9 cellular contexts compared by ENCODE assay signal in genomic region chr12:19847294-19848059, GRCh38.
DNase-seq lines count a peak whose midpoint lies in the region; ATAC-seq and TF ChIP-seq lines count a peak whose summit lies in the region.
"Had no signal": no experiment of that assay in that cellular context is flagged by ENCODE, and none has a peak within 500 bp of the region (broad histone marks: within the 10 kb centered on the region; RNA-seq: fewer than 3 reads in every experiment).

No MANE protein-coding gene starts in this region.

- no peaks in the 10 kb centered on the region for H3K36me3 ChIP-seq in suprapubic skin

- no peak overlapping the region for H3K4me3 Mint-ChIP-seq in activated T-helper 1 cell treated with anti-CD3 and anti-CD28 coated beads, Interleukin-12 subunit alpha, Interleukin-12 subunit beta, Interleukin-2, Interleukin-4 antibody, amounts not matched to agents 30 ng/mL and 10 ng/mL and 1 ng/mL, durations not matched to agents 14 hours and 24 hours and 36 hours
- H3K4me3 Mint-ChIP-seq: T-helper 1 cell treated with Interleukin-12 subunit alpha and Interleukin-12 subunit beta and Interleukin-4 antibody, amounts not matched to agents 30 μg/mL and 1 μg/mL, for 36 hours had no signal

- H3K9me3 ChIP-seq in suprapubic skin: no peaks in the 10 kb centered on the region

- 52% methylated on average over 11 of the region's 11 CpGs for WGBS in suprapubic skin

- no peaks in the 10 kb centered on the region for H3K4me1 Mint-ChIP-seq in activated T-helper 1 cell treated with anti-CD3 and anti-CD28 coated beads, Interleukin-12 subunit alpha, Interleukin-12 subunit beta, Interleukin-2, Interleukin-4 antibody, amounts not matched to agents 30 ng/mL and 10 ng/mL and 1 ng/mL, durations not matched to agents 14 hours and 24 hours and 36 hours (ENCODE audit: low read depth)

- no peak for TF ChIP-seq POLR2A in suprapubic skin (IDR thresholded peaks at IDR 0.05)

- H3K36me3 Mint-ChIP-seq in activated T-helper 1 cell treated with anti-CD3 and anti-CD28 coated beads, Interleukin-12 subunit alpha, Interleukin-12 subunit beta, Interleukin-2, Interleukin-4 antibody, amounts not matched to agents 30 ng/mL and 10 ng/mL and 1 ng/mL, durations not matched to agents 14 hours and 24 hours and 36 hours (ENCODE audit: low read depth): peaks cover 2% of the 10 kb centered on the region

- H3K9me3 Mint-ChIP-seq in activated T-helper 1 cell treated with anti-CD3 and anti-CD28 coated beads, Interleukin-12 subunit alpha, Interleukin-12 subunit beta, Interleukin-2, Interleukin-4 antibody, amounts not matched to agents 30 ng/mL and 10 ng/mL and 1 ng/mL, durations not matched to agents 14 hours and 24 hours and 36 hours: peaks cover 5% of the 10 kb centered on the region

- DNase-seq in UCSD-AML1 (lab: John Stamatoyannopoulos, UW; ENCODE audit: unreplicated experiment): peak; percentile 15
- peak; percentile 70 for DNase-seq in islet precursor cell
- DNase-seq in suprapubic skin (ENCODE audit: low spot score in 2 of 2): no peak
- no peak for DNase-seq in NCI-H526 (lab: John Stamatoyannopoulos, UW)
- no peak for DNase-seq in activated CD4-positive, alpha-beta T cell treated with anti-CD3 and anti-CD28 coated beads for 48 hours
- DNase-seq in activated T-helper 1 cell treated with anti-CD3 and anti-CD28 coated beads, Interleukin-12 subunit alpha, Interleukin-12 subunit beta, Interleukin-2, Interleukin-4 antibody, amounts not matched to agents 30 ng/mL and 10 ng/mL and 1 ng/mL, durations not matched to agents 14 hours and 24 hours and 36 hours (ENCODE audit: low spot score): no peak
- DNase-seq: NCI-H1436 had no signal

- H3K4me1 ChIP-seq in suprapubic skin: no peaks in the 10 kb centered on the region

- no peak overlapping the region for H3K27ac Mint-ChIP-seq in activated T-helper 1 cell treated with anti-CD3 and anti-CD28 coated beads, Interleukin-12 subunit alpha, Interleukin-12 subunit beta, Interleukin-2, Interleukin-4 antibody, amounts not matched to agents 30 ng/mL and 10 ng/mL and 1 ng/mL, durations not matched to agents 14 hours and 24 hours and 36 hours
- H3K27ac Mint-ChIP-seq: T-helper 1 cell treated with Interleukin-12 subunit alpha and Interleukin-12 subunit beta and Interleukin-4 antibody, amounts not matched to agents 30 μg/mL and 1 μg/mL, for 36 hours had no signal

- intact Hi-C loops in activated T-helper 1 cell treated with anti-CD3 and anti-CD28 coated beads, Interleukin-12 subunit alpha, Interleukin-12 subunit beta, Interleukin-2, Interleukin-4 antibody, amounts not matched to agents 30 ng/mL and 10 ng/mL and 1 ng/mL, durations not matched to agents 14 hours and 24 hours and 36 hours (cut with micrococcal nuclease): no loop called here

- TF ChIP-seq EP300 in suprapubic skin (IDR thresholded peaks at IDR 0.05): no peak

- peak overlapping the region; percentile 28 for H3K27ac ChIP-seq in suprapubic skin

- H3K27me3 Mint-ChIP-seq in activated T-helper 1 cell treated with anti-CD3 and anti-CD28 coated beads, Interleukin-12 subunit alpha, Interleukin-12 subunit beta, Interleukin-2, Interleukin-4 antibody, amounts not matched to agents 30 ng/mL and 10 ng/mL and 1 ng/mL, durations not matched to agents 14 hours and 24 hours and 36 hours (ENCODE audit: insufficient read depth): no peaks in the 10 kb centered on the region

- no peak overlapping the region for H3K4me3 ChIP-seq in suprapubic skin

- TF ChIP-seq CTCF in suprapubic skin (IDR thresholded peaks at IDR 0.05): no peak

- no peaks in the 10 kb centered on the region for H3K27me3 ChIP-seq in suprapubic skin

- peak; percentile 67 for ATAC-seq in HG02870 (IDR thresholded peaks at IDR 0.05; ENCODE audit: unreplicated experiment)

Comparison
In these comparisons a context has a peak if more than half of its experiments do, and no peak if none do; other contexts are left out.
1. DNase-seq: peak in UCSD-AML1 (single experiment) and islet precursor cell (single experiment); none in suprapubic skin (0 of 2), NCI-H526 (0 of 2), activated CD4-positive, alpha-beta T cell treated with anti-CD3 and anti-CD28 coated beads for 48 hours (single experiment) and activated T-helper 1 cell treated with anti-CD3 and anti-CD28 coated beads, Interleukin-12 subunit alpha, Interleukin-12 subunit beta, Interleukin-2, Interleukin-4 antibody, amounts not matched to agents 30 ng/mL and 10 ng/mL and 1 ng/mL, durations not matched to agents 14 hours and 24 hours and 36 hours (single experiment).